ENCODE assay signal across 8 cellular contexts in genomic region chr5:85927632-85928031, GRCh38.
"Had no signal": no experiment of that assay in that cellular context is flagged by ENCODE, and none has a peak within 500 bp of the region (broad histone marks: within the 10 kb centered on the region; RNA-seq: fewer than 3 reads in every experiment).

No MANE protein-coding gene starts in this region.

- ATAC-seq: GM12878 had no signal

- H3K4me3 ChIP-seq: GM12878 had no signal

- FAIRE-seq: G401.6, GM12878, GM12891, GM12892, GM18507, GM19239 had no signal

- DNase-seq: GDM1, GF-D8 had no signal
